ENCODE assay signal across 17 cellular contexts in genomic region chr11:33461319-33461718, GRCh38.
"Had no signal": no experiment of that assay in that cellular context is flagged by ENCODE, and none has a peak within 500 bp of the region (broad histone marks: within the 10 kb centered on the region; RNA-seq: fewer than 3 reads in every experiment).

No MANE protein-coding gene starts in this region.

- H3K36me3 ChIP-seq: neutrophil, tibial nerve had no signal

- H3K79me2 ChIP-seq: hepatocyte had no signal

- H3K27ac ChIP-seq: hepatocyte, neutrophil, testis, tibial nerve had no signal

- H3K4me3 Mint-ChIP-seq: dendritic cell treated with granulocyte-macrophage colony-stimulating factor and Interleukin-4, amounts not matched to agents 40 ng/mL and 50 ng/mL, for 4 days; effector memory CD8-positive, alpha-beta T cell; naive thymus-derived CD8-positive, alpha-beta T cell; stimulated activated naive B cell treated with anti-CD40 and anti-IgM and Interleukin-4, amounts not matched to agents 10 μg/mL and 1 μg/mL and 100 μg/mL, for 72 hours; stimulated activated naive CD8-positive, alpha-beta T cell treated with anti-CD3 and anti-CD28 coated beads, Interleukin-15, amount 100 ng/mL, for 72 hours had no signal

- H3K36me3 Mint-ChIP-seq: naive thymus-derived CD8-positive, alpha-beta T cell; stimulated activated naive B cell treated with anti-CD40 and anti-IgM and Interleukin-4, amounts not matched to agents 10 μg/mL and 1 μg/mL and 100 μg/mL, for 72 hours had no signal

- H3K4me1 Mint-ChIP-seq: naive thymus-derived CD8-positive, alpha-beta T cell; stimulated activated naive B cell treated with anti-CD40 and anti-IgM and Interleukin-4, amounts not matched to agents 10 μg/mL and 1 μg/mL and 100 μg/mL, for 72 hours; stimulated activated naive CD8-positive, alpha-beta T cell treated with anti-CD3 and anti-CD28 coated beads, Interleukin-15, amount 100 ng/mL, for 72 hours had no signal

- ATAC-seq: effector memory CD8-positive, alpha-beta T cell; mucosa of descending colon; naive thymus-derived CD8-positive, alpha-beta T cell; sciatic nerve; stimulated activated naive B cell treated with anti-CD40 and anti-IgM and Interleukin-4, amounts not matched to agents 10 μg/mL and 1 μg/mL and 100 μg/mL, for 72 hours; stimulated activated naive CD8-positive, alpha-beta T cell treated with anti-CD3 and anti-CD28 coated beads, Interleukin-15, amount 100 ng/mL, for 72 hours had no signal

- H3K4me3 ChIP-seq: hepatocyte, mucosa of descending colon, testis, tibial nerve had no signal

- H3K4me1 ChIP-seq: testis, tibial nerve had no signal

- H3K4me2 ChIP-seq: hepatocyte had no signal

- H3K27me3 ChIP-seq: hepatocyte, testis, tibial nerve had no signal

- H2AFZ ChIP-seq: hepatocyte had no signal

- DNase-seq: effector memory CD8-positive, alpha-beta T cell; erythroblast; foreskin melanocyte; head of caudate nucleus; mucosa of descending colon; naive thymus-derived CD8-positive, alpha-beta T cell; stimulated activated CD4-positive, alpha-beta T cell treated with anti-CD3 and anti-CD28 coated beads, Interleukin-2, amount 100 ng/mL, for 24 hours; stimulated activated CD4-positive, alpha-beta T cell treated with anti-CD3 and anti-CD28 coated beads, Interleukin-4, amount 100 ng/mL, for 4 hours; stimulated activated naive B cell treated with anti-CD40 and anti-IgM and Interleukin-4, amounts not matched to agents 10 μg/mL and 1 μg/mL and 100 μg/mL, for 72 hours; stimulated activated naive CD8-positive, alpha-beta T cell treated with anti-CD3 and anti-CD28 coated beads, Interleukin-15, amount 100 ng/mL, for 72 hours; testis had no signal

- H3K9me3 Mint-ChIP-seq: dendritic cell treated with granulocyte-macrophage colony-stimulating factor and Interleukin-4, amounts not matched to agents 40 ng/mL and 50 ng/mL, for 4 days; effector memory CD8-positive, alpha-beta T cell; naive thymus-derived CD8-positive, alpha-beta T cell; stimulated activated naive CD8-positive, alpha-beta T cell treated with anti-CD3 and anti-CD28 coated beads, Interleukin-15, amount 100 ng/mL, for 72 hours had no signal

- H3K27ac Mint-ChIP-seq: dendritic cell treated with granulocyte-macrophage colony-stimulating factor and Interleukin-4, amounts not matched to agents 40 ng/mL and 50 ng/mL, for 4 days; effector memory CD8-positive, alpha-beta T cell; naive thymus-derived CD8-positive, alpha-beta T cell; stimulated activated naive B cell treated with anti-CD40 and anti-IgM and Interleukin-4, amounts not matched to agents 10 μg/mL and 1 μg/mL and 100 μg/mL, for 72 hours; stimulated activated naive CD8-positive, alpha-beta T cell treated with anti-CD3 and anti-CD28 coated beads, Interleukin-15, amount 100 ng/mL, for 72 hours had no signal

- FAIRE-seq: colon had no signal

- H3K9me3 ChIP-seq: mucosa of descending colon, neutrophil, testis, tibial nerve had no signal
